In the genomic region with DNA sequence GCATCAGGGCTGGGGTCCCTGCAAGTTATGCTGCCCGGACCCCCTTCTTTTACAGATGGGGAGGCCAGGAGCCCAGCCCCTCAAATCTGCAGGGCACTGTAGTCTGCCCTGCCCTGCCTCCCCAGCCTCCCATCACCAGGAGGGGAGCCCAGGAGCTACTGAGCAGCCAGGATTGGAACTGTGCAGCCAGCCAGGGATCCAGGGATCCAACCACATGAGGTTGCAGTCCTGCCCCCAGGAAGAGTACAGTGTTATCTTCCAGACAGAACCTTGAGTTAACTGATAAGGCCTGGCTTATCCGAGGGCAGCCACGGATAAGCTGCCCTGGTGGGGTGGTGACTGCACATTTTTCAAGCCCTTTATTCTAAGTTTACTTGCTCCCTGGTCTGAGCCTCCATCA, we compare ENCODE assay signal across 16 cellular contexts. TPM values are rescaled to one million over a fixed set of nuclear protein-coding genes. Genes with fewer than 3 reads are reported as not detected.
DNase-seq lines count a peak whose midpoint lies in the region; ATAC-seq, FAIRE-seq and TF ChIP-seq lines count a peak whose summit lies in the region.
"Had no signal": no experiment of that assay in that cellular context is flagged by ENCODE, and none has a peak within 500 bp of the region (broad histone marks: within the 10 kb centered on the region; RNA-seq: fewer than 3 reads in every experiment).

No MANE protein-coding gene starts in this region.

- H3K36me3 ChIP-seq in H1 (ENCODE audit: control insufficient read depth in 2 of 4, insufficient read depth in 4 of 4, low read length in 3 of 4): no peaks in the 10 kb centered on the region
- no peaks in the 10 kb centered on the region for H3K36me3 ChIP-seq in neuronal stem cell (replicated peaks in 1 of 2; ENCODE audit: control insufficient read depth in 2 of 2, insufficient read depth in 2 of 2, low read length in 2 of 2)

- TF ChIP-seq RAD21 in H1 (IDR thresholded peaks at IDR 0.05 in 1 of 2, conservative IDR thresholded peaks at IDR 0.05 in 1 of 2; ENCODE audit: low read depth in 2 of 2, low read length in 2 of 2): no peak

- 0 out of 7 replicates have a peak, but pooled peaks cover 0 to 2% (median 0%) of the 10 kb centered on the region in 3 experiments for H3K36me3 Mint-ChIP-seq in H9 (ENCODE audit: insufficient read depth in 1 of 3, low read depth in 3 of 3)

- H3K9me3 ChIP-seq in H9 (ENCODE audit: control insufficient read depth, low read depth, low read length) (no peaks in the 10 kb centered on the region), H1 (ENCODE audit: insufficient read depth in 2 of 2, low read depth in 1 of 2, low read length in 1 of 2) (no peaks in the 10 kb centered on the region), neuronal stem cell (replicated peaks in 1 of 2; ENCODE audit: control insufficient read depth in 2 of 2, insufficient read depth in 1 of 2, low read depth in 1 of 2, low read length in 2 of 2) (no peaks in the 10 kb centered on the region)

- H2BK12ac ChIP-seq in H9 (ENCODE audit: insufficient read length, low read depth, low read length) (no peak overlapping the region), H1 (ENCODE audit: low read depth, low read length) (no peak overlapping the region), neuronal stem cell (ENCODE audit: low read length) (no peak overlapping the region)

- H2BK15ac ChIP-seq in H9 (ENCODE audit: low read depth, low read length) (no peak overlapping the region), H1 (ENCODE audit: low read length) (no peak overlapping the region), neuronal stem cell (ENCODE audit: low read length) (peak overlapping the region; percentile 59)

- no peak overlapping the region for H3K18ac ChIP-seq in H9 (ENCODE audit: insufficient read length, low read depth, low read length)
- no peak overlapping the region for H3K18ac ChIP-seq in H1 (ENCODE audit: extremely low read depth, low read length)
- H3K18ac ChIP-seq in neuronal stem cell (ENCODE audit: low read length): no peak overlapping the region

- H4K5ac ChIP-seq in H9 (ENCODE audit: insufficient read length, low read depth, low read length) (no peak overlapping the region), H1 (ENCODE audit: insufficient read length, low read depth, low read length) (no peak overlapping the region)

- H3K56ac ChIP-seq in H9 (ENCODE audit: insufficient read length, low read depth, low read length) (no peak overlapping the region), H1 (replicated peaks; ENCODE audit: insufficient read length, low read depth, low read length) (no peak overlapping the region)

- H3K23ac ChIP-seq in H9 (ENCODE audit: insufficient read length, low read depth, low read length) (no peak overlapping the region), H1 (ENCODE audit: insufficient read length) (no peak overlapping the region), neuronal stem cell (ENCODE audit: low read depth, low read length, poor library complexity) (peak overlapping the region; percentile 69)

- H2BK5ac ChIP-seq in H9 (ENCODE audit: insufficient read length, low read length): no peak overlapping the region
- no peak overlapping the region for H2BK5ac ChIP-seq in H1 (ENCODE audit: low read depth, low read length)
- no peak overlapping the region for H2BK5ac ChIP-seq in neuronal stem cell (ENCODE audit: low read length)

- no peaks in the 10 kb centered on the region for H4K20me1 ChIP-seq in H9 (ENCODE audit: control insufficient read depth, insufficient read depth, insufficient read length)
- H4K20me1 ChIP-seq in H1 (replicated peaks in 1 of 2; ENCODE audit: control insufficient read depth in 1 of 2, insufficient read depth in 2 of 2, low read length in 2 of 2): no peaks in the 10 kb centered on the region

- POLR2A ChIA-PET in H1 (lab: Charles Lee; ENCODE audit: partially characterized antibody): no interaction called here

- no peak for TF ChIP-seq POLR2A in H1 (IDR thresholded peaks at IDR 0.05; ENCODE audit: control extremely low read depth in 1 of 2, low read depth in 2 of 2, low read length in 2 of 2)

- H3K9ac ChIP-seq in H9 (ENCODE audit: extremely low read depth, insufficient read length, low read length) (no peak overlapping the region), H1 (replicated peaks in 1 of 4; ENCODE audit: extremely low read depth in 1 of 4, low read depth in 3 of 4, low read length in 3 of 4) (no peak overlapping the region), neuronal stem cell (ENCODE audit: low read depth, low read length, poor library complexity) (no peak overlapping the region)

- no peak overlapping the region for H3K27ac ChIP-seq in H9 (ENCODE audit: insufficient read length, low read depth, low read length)
- H3K27ac ChIP-seq in H1 (ENCODE audit: low read depth, low read length): no peak overlapping the region
- no peak overlapping the region for H3K27ac ChIP-seq in neuronal stem cell (replicated peaks; ENCODE audit: low read length)
- H3K27ac ChIP-seq: SK-N-MC had no signal

- H3K4me2 ChIP-seq in H9 (ENCODE audit: insufficient read depth, insufficient read length, low read length): no peak overlapping the region
- no peak overlapping the region for H3K4me2 ChIP-seq in H1 (ENCODE audit: insufficient read depth in 1 of 2, low read depth in 2 of 2, low read length in 2 of 2)
- H3K4me2 ChIP-seq in neuronal stem cell (ENCODE audit: insufficient read depth, low read length, poor library complexity, severe bottlenecking): no peak overlapping the region

- H3K79me1 ChIP-seq in H9 (ENCODE audit: insufficient read depth, low read depth, low read length, poor library complexity, severe bottlenecking): no peaks in the 10 kb centered on the region
- no peaks in the 10 kb centered on the region for H3K79me1 ChIP-seq in H1 (ENCODE audit: low read depth, low read length)
- no peaks in the 10 kb centered on the region for H3K79me1 ChIP-seq in neuronal stem cell (ENCODE audit: low read depth, low read length)

- no peak overlapping the region for H2AFZ ChIP-seq in H9 (ENCODE audit: low read length)
- no peak overlapping the region for H2AFZ ChIP-seq in H1 (ENCODE audit: low read length)
- H2AFZ ChIP-seq in neuronal stem cell (ENCODE audit: low read length): peak overlapping the region; percentile 63

- no peak overlapping the region for H3T11ph ChIP-seq in H9 (ENCODE audit: low read length)

- no peak for TF ChIP-seq EP300 in H1 (IDR thresholded peaks at IDR 0.05; ENCODE audit: borderline replicate concordance in 1 of 2, low read depth in 2 of 2, low read length in 2 of 2)

- no peak for ATAC-seq in HG03280 (IDR thresholded peaks at IDR 0.05; ENCODE audit: unreplicated experiment)

- no peaks in the 10 kb centered on the region for H3K27me3 ChIP-seq in H9 (ENCODE audit: insufficient read depth, low read length)
- H3K27me3 ChIP-seq in H1 (replicated peaks in 1 of 4; ENCODE audit: control insufficient read depth in 3 of 4, extremely low read depth in 1 of 4, insufficient read depth in 3 of 4, low read length in 3 of 4): no peaks in the 10 kb centered on the region; a peak in 2 of 7 replicates
- H3K27me3 ChIP-seq in neuronal stem cell (ENCODE audit: control insufficient read depth in 3 of 3, insufficient read depth in 3 of 3, low read depth in 1 of 3, low read length in 3 of 3): no peaks in the 10 kb centered on the region

- H3K4me1 ChIP-seq in H9 (ENCODE audit: insufficient read depth, low read length) (no peaks in the 10 kb centered on the region), H1 (replicated peaks in 1 of 4; ENCODE audit: control insufficient read depth in 3 of 4, insufficient read depth in 4 of 4, low read length in 3 of 4) (peaks cover 0 to 6% (median under 1%) of the 10 kb centered on the region in 4 experiments; a peak in 3 of 7 replicates), neuronal stem cell (ENCODE audit: control insufficient read depth in 2 of 2, insufficient read depth in 1 of 2, low read depth in 1 of 2, low read length in 2 of 2) (peaks cover 17 to 23% of the 10 kb centered on the region in 2 donors)

- H4K8ac ChIP-seq in H9 (replicated peaks; ENCODE audit: insufficient read length, low read depth, low read length): no peak overlapping the region
- peak overlapping the region; percentile 16; the same call in 1 of the 2 replicates for H4K8ac ChIP-seq in H1 (ENCODE audit: extremely low read depth, insufficient read depth, low read length)
- no peak overlapping the region for H4K8ac ChIP-seq in neuronal stem cell (ENCODE audit: low read depth, low read length)

- H3K4me1 Mint-ChIP-seq in H9: peaks cover 6 to 15% of the 10 kb centered on the region in 2 experiments; a peak in 3 of 4 replicates

- H3K79me2 ChIP-seq in H9 (ENCODE audit: insufficient read depth, low read length) (no peaks in the 10 kb centered on the region), H1 (ENCODE audit: control insufficient read depth in 1 of 2, insufficient read depth in 2 of 2, low read length in 2 of 2) (no peaks in the 10 kb centered on the region)

- H3K27ac Mint-ChIP-seq in H9: no peak overlapping the region

- H3K14ac ChIP-seq in H9 (ENCODE audit: insufficient read depth, low read length) (no peak overlapping the region), H1 (ENCODE audit: insufficient read length) (no peak overlapping the region), neuronal stem cell (ENCODE audit: low read length) (no peak overlapping the region)

- H4K91ac ChIP-seq in H9 (ENCODE audit: insufficient read length, low read depth, low read length) (no peak overlapping the region), H1 (replicated peaks; ENCODE audit: insufficient read length, low read length) (no peak overlapping the region), neuronal stem cell (ENCODE audit: low read depth, low read length, poor library complexity) (no peak overlapping the region)

- DNase-seq in H9 (peak; percentile 25), OCI-M1 (lab: John Stamatoyannopoulos, UW) (peak; percentile 2), H1 (ENCODE audit: low read depth in 1 of 2, low spot score in 2 of 2) (no peak), neuronal stem cell (ENCODE audit: low spot score) (no peak), GM20000 (ENCODE audit: low spot score) (no peak), HK-2 (ENCODE audit: unreplicated experiment) (no peak), ureter (ENCODE audit: low spot score) (no peak)
- DNase-seq: Karpas-422, MM.1S, NCI-H1105, NCI-H1694, NCI-H510A treated with DMSO at 0.1 percent for 48 hours, NCI-H82, T-helper 1 cell had no signal

- WGBS in H9 (ENCODE audit: extremely low coverage, insufficient read length, low lambda C conversion rate): no CpG with 5 or more reads among the region's 3 CpGs
- WGBS in H1 (ENCODE audit: extremely low coverage in 1 of 2, insufficient coverage in 1 of 2, insufficient read length in 1 of 2, insufficient replicate concordance in 2 of 2, low coverage in 1 of 2, low lambda C conversion rate in 2 of 2, missing lambda C conversion rate in 1 of 2), 2 experiments: 80% methylated on average over 3 of the region's 3 CpGs; no CpG with 5 or more reads in 1 of the 2 experiments
- no CpG with 5 or more reads among the region's 3 CpGs for WGBS in neuronal stem cell (ENCODE audit: extremely low coverage in 2 of 2, insufficient read length in 2 of 2, insufficient replicate concordance in 1 of 2), 2 donors

- FAIRE-seq in H1 (lab: Jason Lieb, UNC): no peak

- H3K4me3 ChIP-seq in H1 (ENCODE audit: extremely low read depth in 1 of 4, insufficient read depth in 2 of 4, low read depth in 3 of 4, low read length in 4 of 4) (no peak overlapping the region), neuronal stem cell (ENCODE audit: low read length in 2 of 2) (no peak overlapping the region)
- H3K4me3 ChIP-seq: SK-N-MC had no signal

- no peak overlapping the region for H2BK20ac ChIP-seq in H9 (ENCODE audit: low read depth, low read length, poor library complexity, severe bottlenecking)
- H2BK20ac ChIP-seq in H1 (ENCODE audit: low read length): 0 out of 2 replicates have a peak overlapping the region, but pooled peaks have one; percentile 32

- H3K9me3 Mint-ChIP-seq in H9: peaks cover 0 to 2% of the 10 kb centered on the region in 2 experiments; a peak in 2 of 5 replicates

- CTCF ChIA-PET in H1 (lab: Charles Lee; ENCODE audit: partially characterized antibody): interaction anchor here (0.6 to 7.2 kb wide), 22 partner anchors 11 to 836 kb away, joined by 3 to 94 read pairs (median 5); a partner anchor contains a TSS

- H3K4ac ChIP-seq in H9 (ENCODE audit: low read depth, low read length) (no peak overlapping the region), H1 (replicated peaks; ENCODE audit: insufficient read length, low read depth, low read length) (no peak overlapping the region), neuronal stem cell (ENCODE audit: low read length) (no peak overlapping the region)

- no peak overlapping the region for H3K4me3 Mint-ChIP-seq in H9

- TF ChIP-seq CTCF in H9 (conservative IDR thresholded peaks at IDR 0.05) (no peak), H1 (IDR thresholded peaks at IDR 0.05; ENCODE audit: control extremely low read depth in 1 of 3, insufficient read depth in 1 of 3, low read depth in 1 of 3, low read length in 3 of 3) (no peak), GM20000 (IDR thresholded peaks at IDR 0.05; ENCODE audit: extremely low read depth, missing control alignments) (no peak)

- H3K23me2 ChIP-seq in H9 (ENCODE audit: insufficient read length, low read depth, low read length, poor library complexity, severe bottlenecking): no peaks in the 10 kb centered on the region
- no peaks in the 10 kb centered on the region for H3K23me2 ChIP-seq in H1 (ENCODE audit: low read depth, low read length)

- H2BK120ac ChIP-seq in H9 (ENCODE audit: low read depth, low read length, poor library complexity, severe bottlenecking): no peak overlapping the region
- H2BK120ac ChIP-seq in H1 (replicated peaks; ENCODE audit: low read depth, low read length): no peak overlapping the region
- H2BK120ac ChIP-seq in neuronal stem cell (ENCODE audit: low read depth, low read length): no peak overlapping the region

- H2AK5ac ChIP-seq in H9 (ENCODE audit: insufficient read length, low read length): no peak overlapping the region
- no peak overlapping the region for H2AK5ac ChIP-seq in H1 (ENCODE audit: low read depth, low read length)
- peak overlapping the region; percentile 67 for H2AK5ac ChIP-seq in neuronal stem cell (ENCODE audit: low read depth, low read length)

- H3K27me3 Mint-ChIP-seq in H9 (ENCODE audit: low read depth): peaks cover 15% of the 10 kb centered on the region

RNA-seq across cellular contexts. Expression of a gene that starts 11.4 kb away (rescaled TPM):
- 17.0 and 18.6 TPM in 2 replicates for total RNA-seq in H9 (2021)
- total RNA-seq in H1 (2021; fragmentation: NEBNext Ultra II Directional; extraction: Animal tissue kit (Norgen Biotek cat#: 25700)): 18.9 and 20.8 TPM in 2 replicates
- polyA plus RNA-seq in H1 (2011; rRNA removed): 30.9 and 45.7 TPM in 2 replicates
- polyA plus RNA-seq in H1 (2011; cell fraction: cytosol; rRNA removed): 36.6 TPM
- polyA plus RNA-seq in H1 (2011; cell fraction: nucleus; rRNA removed): 92.2 TPM
- 24.3 to 38.5 TPM (median 26.3 TPM) in 4 replicates for polyA plus RNA-seq in H1 (2012, experiment 1 of 2)
- 13.1 TPM for polyA plus RNA-seq in H1 (2012, experiment 2 of 2)
- 14.9 TPM for polyA plus RNA-seq in H1 (2013, experiment 1 of 2)
- polyA plus RNA-seq in H1 (2013, experiment 2 of 2): 13.9 TPM
- 33.2 and 38.9 TPM in 2 replicates for polyA minus RNA-seq in H1 (2011; rRNA and poly(A)+ RNA removed)
- polyA minus RNA-seq in H1 (2011; cell fraction: cytosol; rRNA and poly(A)+ RNA removed): 27.0 TPM
- 34.6 TPM for polyA minus RNA-seq in H1 (2011; cell fraction: nucleus; rRNA and poly(A)+ RNA removed)
- 23.0 TPM for polyA plus RNA-seq in neuronal stem cell (2013, experiment 1 of 2)
- 24.0 TPM for polyA plus RNA-seq in neuronal stem cell (2013, experiment 2 of 2)
- 4.6 TPM for total RNA-seq in ureter

RNA-seq across cellular contexts. Expression of a gene that starts 26.8 kb away (rescaled TPM):
- 55.6 and 56.2 TPM in 2 replicates for total RNA-seq in H9 (2021)
- 37.0 and 40.5 TPM in 2 replicates for total RNA-seq in H1 (2021; fragmentation: NEBNext Ultra II Directional; extraction: Animal tissue kit (Norgen Biotek cat#: 25700))
- polyA plus RNA-seq in H1 (2011; rRNA removed): 25.3 and 34.1 TPM in 2 replicates
- polyA plus RNA-seq in H1 (2011; cell fraction: cytosol; rRNA removed): 40.3 TPM
- polyA plus RNA-seq in H1 (2011; cell fraction: nucleus; rRNA removed): 84.0 TPM
- polyA plus RNA-seq in H1 (2012, experiment 1 of 2): 35.9 to 46.2 TPM (median 43.6 TPM) in 4 replicates
- polyA plus RNA-seq in H1 (2012, experiment 2 of 2): 10.2 TPM
- polyA plus RNA-seq in H1 (2013, experiment 1 of 2): 29.8 TPM
- 26.8 TPM for polyA plus RNA-seq in H1 (2013, experiment 2 of 2)
- polyA minus RNA-seq in H1 (2011; rRNA and poly(A)+ RNA removed): 25.6 and 31.0 TPM in 2 replicates
- polyA minus RNA-seq in H1 (2011; cell fraction: cytosol; rRNA and poly(A)+ RNA removed): 21.4 TPM
- 85.0 TPM for polyA minus RNA-seq in H1 (2011; cell fraction: nucleus; rRNA and poly(A)+ RNA removed)
- polyA plus RNA-seq in neuronal stem cell (2013, experiment 1 of 2): 14.6 TPM
- polyA plus RNA-seq in neuronal stem cell (2013, experiment 2 of 2): 12.8 TPM
- 37.3 TPM for total RNA-seq in ureter

Comparison
In these comparisons a context has a peak if more than half of its experiments do, and no peak if none do; other contexts are left out.
1. DNase-seq: peak in H9 (single experiment) and OCI-M1 (single experiment); none in H1 (0 of 2), neuronal stem cell (single experiment), GM20000 (single experiment), HK-2 (single experiment) and ureter (single experiment).